In genomic region chr14:75196468-75196867, GRCh38 we compare ENCODE assay signal across 13 cellular contexts. TPM values are rescaled to one million over a fixed set of nuclear protein-coding genes. Genes with fewer than 3 reads are reported as not detected.
DNase-seq lines count a peak whose midpoint lies in the region; ATAC-seq and TF ChIP-seq lines count a peak whose summit lies in the region.
"Had no signal": no experiment of that assay in that cellular context is flagged by ENCODE, and none has a peak within 500 bp of the region (broad histone marks: within the 10 kb centered on the region; RNA-seq: fewer than 3 reads in every experiment).

No MANE protein-coding gene starts in this region.

- DNase-seq in activated naive CD8-positive, alpha-beta T cell treated with anti-CD3 and anti-CD28 coated beads, Interleukin-2, amount 10 ng/mL, durations not matched to agents 7 days and 5 days = no peak
- DNase-seq in activated naive CD8-positive, alpha-beta T cell treated with anti-CD3 and anti-CD28 coated beads for 36 hours = no peak
- DNase-seq in OCI-M2 (lab: John Stamatoyannopoulos, UW; ENCODE audit: unreplicated experiment) (peak; percentile 28), left colon (peak; percentile 43 to 48), upper lobe of left lung (peak in 1 of 2 donors; percentile 40), anterior cingulate cortex (lab: John Stamatoyannopoulos, UW) (no peak), RWPE1 (ENCODE audit: low spot score) (no peak)
- DNase-seq: activated CD4-positive, alpha-beta T cell treated with anti-CD3 and anti-CD28 coated beads for 48 hours; hippocampal formation; NCI-H1048 had no signal

- peak overlapping the region; percentile 6 for H3K27ac Mint-ChIP-seq in activated naive CD8-positive, alpha-beta T cell treated with anti-CD3 and anti-CD28 coated beads, Interleukin-2, amount 10 ng/mL, durations not matched to agents 7 days and 5 days
- H3K27ac Mint-ChIP-seq in activated naive CD8-positive, alpha-beta T cell treated with anti-CD3 and anti-CD28 coated beads for 36 hours = no peak overlapping the region
- H3K27ac Mint-ChIP-seq: activated naive CD4-positive, alpha-beta T cell treated with anti-CD3 and anti-CD28 coated beads, Interleukin-2, amount 50 U/mL, for 24 hours had no signal

- no peak for TF ChIP-seq POLR2A in upper lobe of left lung (IDR thresholded peaks at IDR 0.05)

- peaks cover 4% of the 10 kb centered on the region for H3K4me1 Mint-ChIP-seq in activated naive CD8-positive, alpha-beta T cell treated with anti-CD3 and anti-CD28 coated beads, Interleukin-2, amount 10 ng/mL, durations not matched to agents 7 days and 5 days
- no peaks in the 10 kb centered on the region for H3K4me1 Mint-ChIP-seq in activated naive CD8-positive, alpha-beta T cell treated with anti-CD3 and anti-CD28 coated beads for 36 hours
- H3K4me1 Mint-ChIP-seq: activated naive CD4-positive, alpha-beta T cell treated with anti-CD3 and anti-CD28 coated beads, Interleukin-2, amount 50 U/mL, for 24 hours had no signal

- no peaks in the 10 kb centered on the region for H3K36me3 ChIP-seq in upper lobe of left lung

- H3K27me3 Mint-ChIP-seq in activated naive CD8-positive, alpha-beta T cell treated with anti-CD3 and anti-CD28 coated beads, Interleukin-2, amount 10 ng/mL, durations not matched to agents 7 days and 5 days = no peaks in the 10 kb centered on the region
- H3K27me3 Mint-ChIP-seq in activated naive CD8-positive, alpha-beta T cell treated with anti-CD3 and anti-CD28 coated beads for 36 hours = no peaks in the 10 kb centered on the region
- H3K27me3 Mint-ChIP-seq: activated naive CD4-positive, alpha-beta T cell treated with anti-CD3 and anti-CD28 coated beads, Interleukin-2, amount 50 U/mL, for 24 hours had no signal

- no peaks in the 10 kb centered on the region for H3K9me3 Mint-ChIP-seq in activated naive CD8-positive, alpha-beta T cell treated with anti-CD3 and anti-CD28 coated beads, Interleukin-2, amount 10 ng/mL, durations not matched to agents 7 days and 5 days
- H3K9me3 Mint-ChIP-seq in activated naive CD8-positive, alpha-beta T cell treated with anti-CD3 and anti-CD28 coated beads for 36 hours = no peaks in the 10 kb centered on the region
- H3K9me3 Mint-ChIP-seq: activated naive CD4-positive, alpha-beta T cell treated with anti-CD3 and anti-CD28 coated beads, Interleukin-2, amount 50 U/mL, for 24 hours had no signal

- CTCF ChIA-PET in RWPE1 (lab: Yijun Ruan, JAX) = no interaction called here

- H3K27ac ChIP-seq in upper lobe of left lung = peak overlapping the region in 1 of 4 donors; percentile 39
- no peak overlapping the region for H3K27ac ChIP-seq in RWPE1
- H3K27ac ChIP-seq: A549 had no signal

- H3K4me1 ChIP-seq in upper lobe of left lung = peaks cover 14 to 28% (median 22%) of the 10 kb centered on the region in 4 donors

- H3K36me3 Mint-ChIP-seq in activated naive CD8-positive, alpha-beta T cell treated with anti-CD3 and anti-CD28 coated beads, Interleukin-2, amount 10 ng/mL, durations not matched to agents 7 days and 5 days = no peaks in the 10 kb centered on the region
- no peaks in the 10 kb centered on the region for H3K36me3 Mint-ChIP-seq in activated naive CD8-positive, alpha-beta T cell treated with anti-CD3 and anti-CD28 coated beads for 36 hours
- H3K36me3 Mint-ChIP-seq: activated naive CD4-positive, alpha-beta T cell treated with anti-CD3 and anti-CD28 coated beads, Interleukin-2, amount 50 U/mL, for 24 hours had no signal

- TF ChIP-seq CTCF in upper lobe of left lung (IDR thresholded peaks at IDR 0.05) (no peak), RWPE1 (conservative IDR thresholded peaks at IDR 0.05; ENCODE audit: low read depth) (no peak)

- no peak for ATAC-seq in activated naive CD8-positive, alpha-beta T cell treated with anti-CD3 and anti-CD28 coated beads, Interleukin-2, amount 10 ng/mL, durations not matched to agents 7 days and 5 days (ENCODE audit: low read depth)
- peak; percentile 54 for ATAC-seq in left colon
- peak; percentile 41 to 68 for ATAC-seq in upper lobe of left lung (ENCODE audit: low FRiP score in 2 of 2)
- ATAC-seq in HG03469 (IDR thresholded peaks at IDR 0.05; ENCODE audit: unreplicated experiment) = no peak

- no peak for TF ChIP-seq EP300 in upper lobe of left lung (IDR thresholded peaks at IDR 0.05)

- POLR2A ChIA-PET in activated naive CD8-positive, alpha-beta T cell treated with anti-CD3 and anti-CD28 coated beads, Interleukin-2, amount 10 ng/mL, durations not matched to agents 7 days and 5 days (lab: Charles Lee) = no interaction called here
- POLR2A ChIA-PET in RWPE1 (lab: Yijun Ruan, JAX; ENCODE audit: low non-redundant PET) = no interaction called here

- H3K9me3 ChIP-seq in upper lobe of left lung = no peaks in the 10 kb centered on the region
- H3K9me3 ChIP-seq: A549 had no signal

- intact Hi-C loops in left colon (cut with DNase I, micrococcal nuclease) = no loop called here

- H3K4me3 ChIP-seq in upper lobe of left lung = no peak overlapping the region
- H3K4me3 ChIP-seq: A549 had no signal

- WGBS in upper lobe of left lung, 2 donors = 34 to 83% methylated on average over 1 to 4 of the region's 4 CpGs

- no peaks in the 10 kb centered on the region for H3K27me3 ChIP-seq in upper lobe of left lung

- no peak overlapping the region for H3K4me3 Mint-ChIP-seq in activated naive CD8-positive, alpha-beta T cell treated with anti-CD3 and anti-CD28 coated beads, Interleukin-2, amount 10 ng/mL, durations not matched to agents 7 days and 5 days
- no peak overlapping the region for H3K4me3 Mint-ChIP-seq in activated naive CD8-positive, alpha-beta T cell treated with anti-CD3 and anti-CD28 coated beads for 36 hours
- H3K4me3 Mint-ChIP-seq: activated naive CD4-positive, alpha-beta T cell treated with anti-CD3 and anti-CD28 coated beads, Interleukin-2, amount 50 U/mL, for 24 hours had no signal

RNA-seq across cellular contexts. Expression of gene TMED10, which starts 20.1 kb away (rescaled TPM):
- total RNA-seq in activated naive CD8-positive, alpha-beta T cell treated with anti-CD3 and anti-CD28 coated beads, Interleukin-2, amount 10 ng/mL, durations not matched to agents 7 days and 5 days = 100 to 1,000 TPM; 149 to 154 TPM
- 100 to 1,000 TPM; 160 to 169 TPM for total RNA-seq in activated naive CD8-positive, alpha-beta T cell treated with anti-CD3 and anti-CD28 coated beads for 36 hours
- total RNA-seq in left colon (100 to 1,000 TPM; 333 to 360 TPM), upper lobe of left lung (100 to 1,000 TPM in 4 of 6 donors, 10 to 100 TPM in 2; 72.3 to 314 (median 186) TPM)

Comparison
In these comparisons a context has a peak if more than half of its experiments do, and no peak if none do; other contexts are left out.
1. ATAC-seq: peak in left colon (single experiment) and upper lobe of left lung (2 of 2); none in activated naive CD8-positive, alpha-beta T cell treated with anti-CD3 and anti-CD28 coated beads, Interleukin-2, amount 10 ng/mL, durations not matched to agents 7 days and 5 days (single experiment) and HG03469 (single experiment).
2. DNase-seq: peak in OCI-M2 (single experiment) and left colon (2 of 2); none in activated naive CD8-positive, alpha-beta T cell treated with anti-CD3 and anti-CD28 coated beads, Interleukin-2, amount 10 ng/mL, durations not matched to agents 7 days and 5 days (single experiment), activated naive CD8-positive, alpha-beta T cell treated with anti-CD3 and anti-CD28 coated beads for 36 hours (single experiment), anterior cingulate cortex (0 of 58) and RWPE1 (single experiment).